ENCODE assay signal across 20 cellular contexts in the genomic region with DNA sequence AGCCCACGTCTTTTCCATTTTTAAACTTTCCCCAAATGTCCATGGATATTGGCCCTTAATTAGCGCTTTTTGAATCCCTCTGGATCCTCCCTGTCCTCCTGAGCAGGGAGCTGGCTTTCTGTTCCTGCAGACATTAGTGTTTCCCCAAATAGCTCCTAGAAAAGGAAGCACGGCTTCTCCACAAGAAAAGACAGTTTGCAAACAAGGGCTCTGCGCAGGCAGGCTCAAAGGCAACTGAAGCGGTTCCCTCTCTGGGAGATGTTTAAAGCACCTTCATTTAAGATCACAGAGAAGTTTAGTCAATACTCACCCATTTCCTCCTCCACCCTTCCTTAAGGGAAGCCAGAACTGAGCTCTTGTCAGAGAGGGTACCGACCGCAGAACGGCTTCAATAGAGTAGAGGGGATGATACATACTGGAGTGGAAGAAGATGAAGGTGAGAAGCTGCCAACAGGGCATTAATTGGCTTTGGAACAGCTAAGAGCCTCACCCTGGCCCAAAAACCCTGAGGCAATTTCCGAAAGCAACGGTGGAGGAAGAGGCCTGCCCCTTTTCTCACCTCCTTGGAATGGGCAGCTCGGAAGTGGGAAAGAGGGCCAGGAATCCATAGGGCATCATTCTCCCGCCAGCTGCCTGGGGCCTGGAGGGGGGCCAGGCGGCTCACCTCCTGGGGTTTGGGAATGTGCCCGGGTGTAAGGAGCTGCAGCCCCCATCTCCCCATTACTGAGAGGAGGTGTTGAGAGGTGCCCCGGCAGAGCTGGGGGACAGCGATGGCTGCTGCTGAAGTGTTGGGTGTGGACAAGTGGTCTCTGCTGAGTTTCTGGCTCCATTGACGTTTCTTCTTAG. TPM values are rescaled to one million over a fixed set of nuclear protein-coding genes. Genes with fewer than 3 reads are reported as not detected.
DNase-seq lines count a peak whose midpoint lies in the region; ATAC-seq and TF ChIP-seq lines count a peak whose summit lies in the region.
"Had no signal": no experiment of that assay in that cellular context is flagged by ENCODE, and none has a peak within 500 bp of the region (broad histone marks: within the 10 kb centered on the region; RNA-seq: fewer than 3 reads in every experiment).

No MANE protein-coding gene starts in this region.

- intact Hi-C loops in spleen (cut with DNase I; ENCODE audit: low total_unique reads): no loop called here

- peaks cover 0 to 89% (median 10%) of the 10 kb centered on the region in 7 donors for H3K27me3 ChIP-seq in spleen (replicated peaks in 1 of 7)
- H3K27me3 ChIP-seq in MG63: no peaks in the 10 kb centered on the region
- H3K27me3 ChIP-seq: SJSA1 had no signal

- H3K4me3 ChIP-seq in HEK293 (ENCODE audit: low read depth, low read length): no peak overlapping the region
- H3K4me3 ChIP-seq in spleen: no peak overlapping the region
- H3K4me3 ChIP-seq in MG63: no peak overlapping the region
- H3K4me3 ChIP-seq: left ventricle myocardium inferior, SJSA1, tibial artery had no signal

- H3K4me1 Mint-ChIP-seq in activated naive CD4-positive, alpha-beta T cell treated with anti-CD3 and anti-CD28 coated beads, Interleukin-2, amount 50 U/mL, for 24 hours: peaks cover 80% of the 10 kb centered on the region
- peaks cover 15% of the 10 kb centered on the region for H3K4me1 Mint-ChIP-seq in stimulated activated memory B cell treated with anti-CD40 and anti-IgM and Interleukin-4, amounts not matched to agents 10 μg/mL and 1 μg/mL and 100 μg/mL, for 72 hours

- H3K36me3 ChIP-seq in HEK293 (ENCODE audit: control insufficient read depth in 2 of 2, insufficient read depth in 1 of 2, low read length in 2 of 2): no peaks in the 10 kb centered on the region
- no peaks in the 10 kb centered on the region for H3K36me3 ChIP-seq in spleen
- no peaks in the 10 kb centered on the region for H3K36me3 ChIP-seq in MG63
- H3K36me3 ChIP-seq: left ventricle myocardium inferior, SJSA1, tibial artery had no signal

- no peak for ATAC-seq in stimulated activated memory B cell treated with anti-CD40 and anti-IgM and Interleukin-4, amounts not matched to agents 10 μg/mL and 1 μg/mL and 100 μg/mL, for 72 hours
- ATAC-seq: right cardiac atrium had no signal

- TF ChIP-seq POLR2A in spleen (IDR thresholded peaks at IDR 0.05): no peak

- H3K27ac Mint-ChIP-seq in activated naive CD4-positive, alpha-beta T cell treated with anti-CD3 and anti-CD28 coated beads, Interleukin-2, amount 50 U/mL, for 24 hours: peak overlapping the region; percentile 93
- no peak overlapping the region for H3K27ac Mint-ChIP-seq in stimulated activated memory B cell treated with anti-CD40 and anti-IgM and Interleukin-4, amounts not matched to agents 10 μg/mL and 1 μg/mL and 100 μg/mL, for 72 hours
- H3K27ac Mint-ChIP-seq: HFFc6; nephron progenitor cell; stimulated activated naive CD8-positive, alpha-beta T cell treated with anti-CD3 and anti-CD28 coated beads, Interleukin-15, Interleukin-2, amounts not matched to agents 100 ng/mL and 50 ng/mL, for 24 hours had no signal

- H3K36me3 Mint-ChIP-seq in activated naive CD4-positive, alpha-beta T cell treated with anti-CD3 and anti-CD28 coated beads, Interleukin-2, amount 50 U/mL, for 24 hours: peaks cover 4% of the 10 kb centered on the region
- no peaks in the 10 kb centered on the region for H3K36me3 Mint-ChIP-seq in stimulated activated memory B cell treated with anti-CD40 and anti-IgM and Interleukin-4, amounts not matched to agents 10 μg/mL and 1 μg/mL and 100 μg/mL, for 72 hours

- 69 to 77% (median 71%) methylated on average over 17 of the region's 17 CpGs for WGBS in spleen, 5 donors

- TF ChIP-seq CTCF in HEK293 (tag by site-specific recombination; IDR thresholded peaks at IDR 0.05) (no peak), spleen (IDR thresholded peaks at IDR 0.05 in 8 of 11, conservative IDR thresholded peaks at IDR 0.05 in 3 of 11) (no peak)

- DNase-seq in activated naive CD4-positive, alpha-beta T cell treated with Interleukin-2 at 50 U/mL for 16 hours: no peak
- DNase-seq in cerebellar cortex (ENCODE audit: low spot score) (peak; percentile 50), spleen (peak; percentile 39), NCI-H187 treated with DMSO at 0.1 percent for 48 hours (lab: John Stamatoyannopoulos, UW) (no peak), MG63 (no peak)
- DNase-seq: foreskin melanocyte, HFFc6, left ventricle myocardium inferior, NCI-H1092, NCI-H2029, NCI-H526 treated with DMSO at 0.1 percent for 48 hours, nephron progenitor cell, right cardiac atrium, tibial artery had no signal

- no peaks in the 10 kb centered on the region for H3K9me3 Mint-ChIP-seq in activated naive CD4-positive, alpha-beta T cell treated with anti-CD3 and anti-CD28 coated beads, Interleukin-2, amount 50 U/mL, for 24 hours
- H3K9me3 Mint-ChIP-seq in stimulated activated memory B cell treated with anti-CD40 and anti-IgM and Interleukin-4, amounts not matched to agents 10 μg/mL and 1 μg/mL and 100 μg/mL, for 72 hours: no peaks in the 10 kb centered on the region
- H3K9me3 Mint-ChIP-seq: HFFc6; nephron progenitor cell; stimulated activated naive CD8-positive, alpha-beta T cell treated with anti-CD3 and anti-CD28 coated beads, Interleukin-15, Interleukin-2, amounts not matched to agents 100 ng/mL and 50 ng/mL, for 24 hours had no signal

- CTCF ChIA-PET in HEK293 (lab: Yijun Ruan, JAX): interaction anchor here (0.7 to 1.7 kb wide), 4 partner anchors 15 to 247 kb away, joined by 3 to 6 read pairs (median 4); no protein-coding TSS in a partner anchor

- POLR2A ChIA-PET in HEK293 (lab: Yijun Ruan, JAX): no interaction called here

- H3K4me1 ChIP-seq in HEK293 (ENCODE audit: control insufficient read depth, insufficient read depth, low read length): no peaks in the 10 kb centered on the region
- H3K4me1 ChIP-seq in spleen: peaks cover 7 to 31% (median 23%) of the 10 kb centered on the region in 6 donors

- H3K4me3 Mint-ChIP-seq in activated naive CD4-positive, alpha-beta T cell treated with anti-CD3 and anti-CD28 coated beads, Interleukin-2, amount 50 U/mL, for 24 hours: peak overlapping the region; percentile 69
- H3K4me3 Mint-ChIP-seq in stimulated activated memory B cell treated with anti-CD40 and anti-IgM and Interleukin-4, amounts not matched to agents 10 μg/mL and 1 μg/mL and 100 μg/mL, for 72 hours: no peak overlapping the region
- H3K4me3 Mint-ChIP-seq: HFFc6; nephron progenitor cell; stimulated activated naive CD8-positive, alpha-beta T cell treated with anti-CD3 and anti-CD28 coated beads, Interleukin-15, Interleukin-2, amounts not matched to agents 100 ng/mL and 50 ng/mL, for 24 hours had no signal

- H3K9me3 ChIP-seq in HEK293 (ENCODE audit: control insufficient read depth, insufficient read depth, low read depth, low read length) (no peaks in the 10 kb centered on the region), spleen (no peaks in the 10 kb centered on the region), MG63 (no peaks in the 10 kb centered on the region)
- H3K9me3 ChIP-seq: left ventricle myocardium inferior, SJSA1, tibial artery had no signal

- peaks cover 18% of the 10 kb centered on the region for H3K27me3 Mint-ChIP-seq in activated naive CD4-positive, alpha-beta T cell treated with anti-CD3 and anti-CD28 coated beads, Interleukin-2, amount 50 U/mL, for 24 hours
- peaks cover 90% of the 10 kb centered on the region for H3K27me3 Mint-ChIP-seq in stimulated activated memory B cell treated with anti-CD40 and anti-IgM and Interleukin-4, amounts not matched to agents 10 μg/mL and 1 μg/mL and 100 μg/mL, for 72 hours

- no peak overlapping the region for H3K27ac ChIP-seq in HEK293 (ENCODE audit: extremely low read depth, low read depth, low read length)
- no peak overlapping the region for H3K27ac ChIP-seq in spleen
- H3K27ac ChIP-seq: left ventricle myocardium inferior, parathyroid adenoma, SJSA1, tibial artery had no signal

TF ChIP-seq in HEK293, 187 proteins besides CTCF, POLR2A, EP300 and RAD21 (continues in another document):
- TF ChIP-seq, protein P1, sequence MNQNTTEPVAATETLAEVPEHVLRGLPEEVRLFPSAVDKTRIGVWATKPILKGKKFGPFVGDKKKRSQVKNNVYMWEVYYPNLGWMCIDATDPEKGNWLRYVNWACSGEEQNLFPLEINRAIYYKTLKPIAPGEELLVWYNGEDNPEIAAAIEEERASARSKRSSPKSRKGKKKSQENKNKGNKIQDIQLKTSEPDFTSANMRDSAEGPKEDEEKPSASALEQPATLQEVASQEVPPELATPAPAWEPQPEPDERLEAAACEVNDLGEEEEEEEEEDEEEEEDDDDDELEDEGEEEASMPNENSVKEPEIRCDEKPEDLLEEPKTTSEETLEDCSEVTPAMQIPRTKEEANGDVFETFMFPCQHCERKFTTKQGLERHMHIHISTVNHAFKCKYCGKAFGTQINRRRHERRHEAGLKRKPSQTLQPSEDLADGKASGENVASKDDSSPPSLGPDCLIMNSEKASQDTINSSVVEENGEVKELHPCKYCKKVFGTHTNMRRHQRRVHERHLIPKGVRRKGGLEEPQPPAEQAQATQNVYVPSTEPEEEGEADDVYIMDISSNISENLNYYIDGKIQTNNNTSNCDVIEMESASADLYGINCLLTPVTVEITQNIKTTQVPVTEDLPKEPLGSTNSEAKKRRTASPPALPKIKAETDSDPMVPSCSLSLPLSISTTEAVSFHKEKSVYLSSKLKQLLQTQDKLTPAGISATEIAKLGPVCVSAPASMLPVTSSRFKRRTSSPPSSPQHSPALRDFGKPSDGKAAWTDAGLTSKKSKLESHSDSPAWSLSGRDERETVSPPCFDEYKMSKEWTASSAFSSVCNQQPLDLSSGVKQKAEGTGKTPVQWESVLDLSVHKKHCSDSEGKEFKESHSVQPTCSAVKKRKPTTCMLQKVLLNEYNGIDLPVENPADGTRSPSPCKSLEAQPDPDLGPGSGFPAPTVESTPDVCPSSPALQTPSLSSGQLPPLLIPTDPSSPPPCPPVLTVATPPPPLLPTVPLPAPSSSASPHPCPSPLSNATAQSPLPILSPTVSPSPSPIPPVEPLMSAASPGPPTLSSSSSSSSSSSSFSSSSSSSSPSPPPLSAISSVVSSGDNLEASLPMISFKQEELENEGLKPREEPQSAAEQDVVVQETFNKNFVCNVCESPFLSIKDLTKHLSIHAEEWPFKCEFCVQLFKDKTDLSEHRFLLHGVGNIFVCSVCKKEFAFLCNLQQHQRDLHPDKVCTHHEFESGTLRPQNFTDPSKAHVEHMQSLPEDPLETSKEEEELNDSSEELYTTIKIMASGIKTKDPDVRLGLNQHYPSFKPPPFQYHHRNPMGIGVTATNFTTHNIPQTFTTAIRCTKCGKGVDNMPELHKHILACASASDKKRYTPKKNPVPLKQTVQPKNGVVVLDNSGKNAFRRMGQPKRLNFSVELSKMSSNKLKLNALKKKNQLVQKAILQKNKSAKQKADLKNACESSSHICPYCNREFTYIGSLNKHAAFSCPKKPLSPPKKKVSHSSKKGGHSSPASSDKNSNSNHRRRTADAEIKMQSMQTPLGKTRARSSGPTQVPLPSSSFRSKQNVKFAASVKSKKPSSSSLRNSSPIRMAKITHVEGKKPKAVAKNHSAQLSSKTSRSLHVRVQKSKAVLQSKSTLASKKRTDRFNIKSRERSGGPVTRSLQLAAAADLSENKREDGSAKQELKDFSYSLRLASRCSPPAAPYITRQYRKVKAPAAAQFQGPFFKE (tag by site-specific recombination; IDR thresholded peaks at IDR 0.05; ENCODE audit: borderline replicate concordance): no peak

RNA-seq across cellular contexts. Expression of a gene that starts 4.9 kb away (rescaled TPM):
- 1 to 10 TPM in 4 of 7 donors, under 1 TPM in 3; 0.23 to 2.3 (median 1.3) TPM for total RNA-seq in spleen
- polyA plus RNA-seq in spleen: under 1 TPM; 0.48 to 0.98 (median 0.52) TPM
- 1.8 and 8.7 TPM in 2 replicates for total RNA-seq in MG63 (2014; rRNA removed; shearing (Covaris generic); ENCODE audit: low replicate concordance)

Comparison
In these comparisons a context has a peak if more than half of its experiments do, and no peak if none do; other contexts are left out.
1. DNase-seq: peak in cerebellar cortex (single experiment) and spleen (single experiment); none in activated naive CD4-positive, alpha-beta T cell treated with Interleukin-2 at 50 U/mL for 16 hours (single experiment), NCI-H187 treated with DMSO at 0.1 percent for 48 hours (single experiment) and MG63 (single experiment).